In the genomic region with DNA sequence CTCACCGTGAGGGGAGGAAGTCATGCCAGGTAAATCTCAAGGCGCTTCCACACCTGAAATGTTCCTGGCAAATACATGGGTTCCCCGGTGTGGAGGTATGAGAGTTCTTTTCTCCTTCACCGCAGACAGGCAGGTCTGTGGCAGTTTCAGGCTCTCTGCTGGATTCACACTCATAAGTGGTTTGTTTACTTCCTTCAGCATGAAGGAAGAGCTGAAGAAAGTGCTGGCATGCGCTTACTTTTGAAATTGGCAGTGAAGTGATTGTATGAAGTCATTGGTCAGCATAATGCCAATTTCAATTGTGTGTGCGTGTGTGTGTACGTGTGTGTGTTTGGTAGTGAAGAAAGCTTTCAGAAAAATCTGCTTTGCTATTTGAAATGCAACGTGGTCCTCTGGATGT, we compare ENCODE assay signal across 12 cellular contexts. TPM values are rescaled to one million over a fixed set of nuclear protein-coding genes. Genes with fewer than 3 reads are reported as not detected.
DNase-seq lines count a peak whose midpoint lies in the region; ATAC-seq, FAIRE-seq and TF ChIP-seq lines count a peak whose summit lies in the region.
"Had no signal": no experiment of that assay in that cellular context is flagged by ENCODE, and none has a peak within 500 bp of the region (broad histone marks: within the 10 kb centered on the region; RNA-seq: fewer than 3 reads in every experiment).

No MANE protein-coding gene starts in this region.

- H3K9me3 ChIP-seq in SK-N-MC (ENCODE audit: low read depth, low read length) (no peaks in the 10 kb centered on the region), pancreas (no peaks in the 10 kb centered on the region), Karpas-422 (ENCODE audit: low read length) (no peaks in the 10 kb centered on the region)

- no peaks in the 10 kb centered on the region for H3K79me2 ChIP-seq in Karpas-422 (ENCODE audit: low read length)

- H2AFZ ChIP-seq in Karpas-422 (ENCODE audit: low read length), result no peak overlapping the region

- intact Hi-C loops in pancreas (cut with DNase I), result no loop called here

- no peaks in the 10 kb centered on the region for H4K20me1 ChIP-seq in Karpas-422 (ENCODE audit: insufficient read depth, low read depth, low read length)

- no peak overlapping the region for H3K4me2 ChIP-seq in Karpas-422 (ENCODE audit: low read depth, low read length, poor library complexity, severe bottlenecking)

- H3K36me3 ChIP-seq in SK-N-MC (ENCODE audit: insufficient read depth, low read length), result no peaks in the 10 kb centered on the region; the same call in 1 of the 2 replicates
- H3K36me3 ChIP-seq in pancreas, result no peaks in the 10 kb centered on the region
- H3K36me3 ChIP-seq in Karpas-422 (ENCODE audit: insufficient read depth, low read length), result no peaks in the 10 kb centered on the region

- 0 out of 2 replicates have a peak overlapping the region, but pooled peaks have one; percentile 23 for H3K27ac ChIP-seq in SK-N-MC
- peak overlapping the region; percentile 42 to 80 (median 62) for H3K27ac ChIP-seq in pancreas
- H3K27ac ChIP-seq in Karpas-422 (ENCODE audit: low read length), result no peak overlapping the region

- TF ChIP-seq CTCF in AG10803 (conservative IDR thresholded peaks at IDR 0.05; ENCODE audit: low read length) (no peak), pancreas (IDR thresholded peaks at IDR 0.05) (no peak)

- H3K4me1 ChIP-seq in pancreas (peaks cover 14 to 19% (median 17%) of the 10 kb centered on the region in 3 donors), Karpas-422 (ENCODE audit: low read length) (no peaks in the 10 kb centered on the region)

- no peaks in the 10 kb centered on the region for H3K9me2 ChIP-seq in Karpas-422 (replicated peaks; ENCODE audit: insufficient read depth, low read length)

- CTCF ChIA-PET in HEK293T (lab: Yijun Ruan, JAX), result no interaction called here

- DNase-seq in AG10803 (ENCODE audit: low read depth), result peak; percentile 82
- no peak for DNase-seq in SK-N-MC (ENCODE audit: low read depth, low spot score)
- DNase-seq in fibroblast of peridontal ligament (ENCODE audit: extremely low read depth), result peak; percentile 96
- DNase-seq in pancreas, result peak in 4 of 6 donors; percentile 41 to 74 (median 56)
- no peak for DNase-seq in HEK293T (ENCODE audit: extremely low spot score)
- no peak for DNase-seq in activated CD4-positive, CD25-positive, alpha-beta regulatory T cell (lab: John Stamatoyannopoulos, UW)
- no peak for DNase-seq in stimulated activated CD4-positive, alpha-beta T cell treated with anti-CD3 and anti-CD28 coated beads, Interleukin-4, amount 100 ng/mL, for 4 hours
- no peak for DNase-seq in Karpas-422
- DNase-seq: CD4-positive, alpha-beta memory T cell; NCI-H510A treated with DMSO at 0.1 percent for 48 hours had no signal

- ATAC-seq in pancreas, result peak; percentile 89 to 92 (median 90)
- ATAC-seq: K562 had no signal

- no peak overlapping the region for H3K9ac ChIP-seq in SK-N-MC (ENCODE audit: insufficient read length)
- H3K9ac ChIP-seq in Karpas-422 (ENCODE audit: low read length), result no peak overlapping the region

- no peaks in the 10 kb centered on the region for H3K27me3 ChIP-seq in pancreas
- H3K27me3 ChIP-seq in Karpas-422 (ENCODE audit: low read length), result no peaks in the 10 kb centered on the region

- 9% methylated on average over 8 of the region's 8 CpGs for WGBS in pancreas, 2 donors

- no peak for FAIRE-seq in pancreas (lab: Jason Lieb, UNC)
- FAIRE-seq: GM12891, K562 had no signal

- POLR2A ChIA-PET in HEK293T (lab: Yijun Ruan, JAX), result no interaction called here

- no peak overlapping the region for H3K4me3 ChIP-seq in AG10803 (ENCODE audit: low read length)
- no peak overlapping the region for H3K4me3 ChIP-seq in SK-N-MC
- no peak overlapping the region for H3K4me3 ChIP-seq in pancreas
- no peak overlapping the region for H3K4me3 ChIP-seq in Karpas-422 (ENCODE audit: low read length)
- H3K4me3 ChIP-seq: K562 had no signal

TF ChIP-seq in HEK293T, 16 proteins besides CTCF, POLR2A, EP300 and RAD21:
- no peak for TF ChIP-seq ELF4 (IDR thresholded peaks at IDR 0.05)
- TF ChIP-seq FOXK2 (IDR thresholded peaks at IDR 0.05), result no peak
- TF ChIP-seq NFRKB (IDR thresholded peaks at IDR 0.05), result no peak
- no peak for TF ChIP-seq FOXA1 (IDR thresholded peaks at IDR 0.05)
- no peak for TF ChIP-seq L3MBTL2 (conservative IDR thresholded peaks at IDR 0.05)
- TF ChIP-seq FOXM1 (IDR thresholded peaks at IDR 0.05; ENCODE audit: borderline replicate concordance), result no peak
- TF ChIP-seq CTBP1 (IDR thresholded peaks at IDR 0.05; ENCODE audit: borderline replicate concordance), result no peak
- TF ChIP-seq SUZ12 (IDR thresholded peaks at IDR 0.05), result no peak
- TF ChIP-seq TARDBP (IDR thresholded peaks at IDR 0.05), result no peak

RNA-seq across cellular contexts. Expression of a gene that starts 43.4 kb away (rescaled TPM):
- 10 to 100 TPM; 21.3 to 78.7 (median 45.7) TPM for total RNA-seq in pancreas
- polyA plus RNA-seq in pancreas, result 10 to 100 TPM in 1 of 2 donors, 1 to 10 TPM in 1; 9.4 to 12.0 TPM
- 0.07 and 0.29 TPM in 2 replicates for total RNA-seq in Karpas-422 (2014; rRNA removed; shearing (Covaris generic); ENCODE audit: low replicate concordance)

Comparison
In these comparisons a context has a peak if more than half of its experiments do, and no peak if none do; other contexts are left out.
1. DNase-seq: peak in AG10803 (single experiment), fibroblast of peridontal ligament (single experiment) and pancreas (4 of 6); none in SK-N-MC (single experiment), HEK293T (single experiment), activated CD4-positive, CD25-positive, alpha-beta regulatory T cell (0 of 4), stimulated activated CD4-positive, alpha-beta T cell treated with anti-CD3 and anti-CD28 coated beads, Interleukin-4, amount 100 ng/mL, for 4 hours (0 of 2) and Karpas-422 (single experiment).
2. RNA of a gene that starts 43.4 kb away (total RNA-seq): 21.3 to 78.7 TPM in pancreas; 0.07 to 0.29 TPM in Karpas-422; every median in the first group is over 10 times any median in the second.